Comparison of ENCODE assay signal across 16 cellular contexts in genomic region chr18:78107363-78107762, GRCh38.
A peak's percentile ranks its signal among the peaks of the same experiment; 100 is the strongest.
DNase-seq lines count a peak whose midpoint lies in the region; ATAC-seq and TF ChIP-seq lines count a peak whose summit lies in the region.
"Had no signal": no experiment of that assay in that cellular context is flagged by ENCODE, and none has a peak within 500 bp of the region (broad histone marks: within the 10 kb centered on the region; RNA-seq: fewer than 3 reads in every experiment).

No MANE protein-coding gene starts in this region.

- no peak overlapping the region for H3K27ac ChIP-seq in left lung
- H3K27ac ChIP-seq in neural progenitor cell, result no peak overlapping the region
- H3K27ac ChIP-seq: GM23248 had no signal

- no peaks in the 10 kb centered on the region for H4K20me1 ChIP-seq in neural progenitor cell (ENCODE audit: low read depth)

- H3K27me3 ChIP-seq in left lung (no peaks in the 10 kb centered on the region), neural progenitor cell (no peaks in the 10 kb centered on the region)

- no peaks in the 10 kb centered on the region for H3F3A ChIP-seq in neural progenitor cell (ENCODE audit: low read depth)

- H3K9me3 ChIP-seq in left lung (peaks cover 0 to 9% of the 10 kb centered on the region in 2 donors), neural progenitor cell (ENCODE audit: low read depth) (no peaks in the 10 kb centered on the region)

- ATAC-seq in left lung, result peak; percentile 86

- DNase-seq in islet precursor cell (peak; percentile 14), left lung (no peak), neural progenitor cell (ENCODE audit: low spot score) (no peak), T-helper 9 cell (no peak), NCI-H446 treated with DMSO at 0.1 percent for 48 hours (lab: John Stamatoyannopoulos, UW) (no peak), SW480 (ENCODE audit: low spot score) (no peak)
- DNase-seq: C1 segment of cervical spinal cord; Calu3; CD4-positive, alpha-beta memory T cell; COR-L47; DMS53; DMS79 treated with DMSO at 0.1 percent for 48 hours; GF-D8; GM23248; H7; HCEC 1CT had no signal

- H3K4me2 ChIP-seq in neural progenitor cell, result no peak overlapping the region

- H3K9ac ChIP-seq in neural progenitor cell, result no peak overlapping the region
- H3K9ac ChIP-seq: GM23248 had no signal

- H2AFZ ChIP-seq in neural progenitor cell (replicated peaks), result no peak overlapping the region
- H2AFZ ChIP-seq: GM23248 had no signal

- H3K27ac Mint-ChIP-seq in neural progenitor cell, result peak overlapping the region; percentile 15
- H3K27ac Mint-ChIP-seq: CD4-positive, alpha-beta memory T cell had no signal

- H3K36me3 ChIP-seq in left lung (no peaks in the 10 kb centered on the region), neural progenitor cell (no peaks in the 10 kb centered on the region)

- H3K4me3 ChIP-seq in left lung, result no peak overlapping the region
- H3K4me3 ChIP-seq in neural progenitor cell, result no peak overlapping the region
- H3K4me3 ChIP-seq: GM23248 had no signal

- TF ChIP-seq CTCF in left lung (IDR thresholded peaks at IDR 0.05) (no peak), neural progenitor cell (IDR thresholded peaks at IDR 0.05) (no peak)

- no peaks in the 10 kb centered on the region for H3K4me1 Mint-ChIP-seq in neural progenitor cell
- H3K4me1 Mint-ChIP-seq: CD4-positive, alpha-beta memory T cell had no signal

- no peaks in the 10 kb centered on the region for H3K36me3 Mint-ChIP-seq in neural progenitor cell
- H3K36me3 Mint-ChIP-seq: CD4-positive, alpha-beta memory T cell had no signal

- H3K9me3 Mint-ChIP-seq in neural progenitor cell, result peaks cover 14% of the 10 kb centered on the region

- no peaks in the 10 kb centered on the region for H3K4me1 ChIP-seq in left lung
- H3K4me1 ChIP-seq in neural progenitor cell, result no peaks in the 10 kb centered on the region

- no peaks in the 10 kb centered on the region for H3K79me2 ChIP-seq in neural progenitor cell (ENCODE audit: low read depth)

- no peak overlapping the region for H3K4me3 Mint-ChIP-seq in neural progenitor cell
- H3K4me3 Mint-ChIP-seq: CD4-positive, alpha-beta memory T cell had no signal

- intact Hi-C loops in left lung (cut with DNase I), result no loop called here

- H3K27me3 Mint-ChIP-seq in neural progenitor cell (ENCODE audit: insufficient read depth, low read depth), result peaks cover 12% of the 10 kb centered on the region
- H3K27me3 Mint-ChIP-seq: CD4-positive, alpha-beta memory T cell had no signal
